16 cellular contexts compared by ENCODE assay signal in the genomic region with DNA sequence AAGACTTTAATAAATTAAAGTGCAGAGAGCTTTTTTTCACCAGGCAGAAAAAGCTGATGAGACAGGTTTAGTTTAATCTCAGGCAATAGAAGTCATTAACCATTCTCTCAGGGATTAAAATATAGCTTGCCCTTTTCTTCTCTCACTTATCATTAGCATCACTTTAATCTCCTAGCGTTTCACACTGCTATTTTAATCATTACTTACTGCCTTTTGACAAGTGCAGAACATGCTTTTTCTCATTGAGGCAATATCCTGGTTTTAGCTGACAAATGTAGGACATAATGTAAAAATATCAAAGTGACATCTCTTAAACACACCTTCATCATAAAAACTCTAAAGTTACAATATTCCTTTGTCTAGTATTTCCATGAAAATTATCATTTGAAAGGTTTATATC.
DNase-seq lines count a peak whose midpoint lies in the region; ATAC-seq and TF ChIP-seq lines count a peak whose summit lies in the region.
"Had no signal": no experiment of that assay in that cellular context is flagged by ENCODE, and none has a peak within 500 bp of the region (broad histone marks: within the 10 kb centered on the region; RNA-seq: fewer than 3 reads in every experiment).

No MANE protein-coding gene starts in this region.

- H3K36me3 Mint-ChIP-seq in brain (no peaks in the 10 kb centered on the region), nephron (ENCODE audit: low read depth) (no peaks in the 10 kb centered on the region)
- H3K36me3 Mint-ChIP-seq: IgD-negative memory B cell had no signal

- DNase-seq in A673 (ENCODE audit: low spot score) (peak; percentile 42), NCI-H524 treated with DMSO at 0.1 percent for 48 hours (lab: John Stamatoyannopoulos, UW) (peak; percentile 63), SIG-M5 treated with dmso at 0.1 percent for 504 hours (lab: John Stamatoyannopoulos, UW; ENCODE audit: unreplicated experiment) (no peak), DMS 273 treated with DMSO at 0.1 percent for 48 hours (lab: John Stamatoyannopoulos, UW) (no peak), HPDE6-E6E7 (ENCODE audit: extremely low spot score) (no peak)
- DNase-seq: ACHN; C1 segment of cervical spinal cord; CD4-positive, alpha-beta T cell; GM23248; H7 had no signal

- H3K4me1 ChIP-seq in A673 (ENCODE audit: insufficient read depth, low read length, poor library complexity, severe bottlenecking), result peaks cover 48% of the 10 kb centered on the region

- H3K27ac ChIP-seq in A673 (ENCODE audit: low read depth, low read length, poor library complexity, severe bottlenecking), result no peak overlapping the region
- H3K27ac ChIP-seq: 22Rv1, GM23248 had no signal

- no peaks in the 10 kb centered on the region for H3K9me3 Mint-ChIP-seq in brain
- H3K9me3 Mint-ChIP-seq in nephron, result no peaks in the 10 kb centered on the region
- H3K9me3 Mint-ChIP-seq: CD4-positive, alpha-beta T cell had no signal

- H3K27ac Mint-ChIP-seq in brain, result peak overlapping the region in 3 of 5 experiments; percentile 21 to 70 (median 52)
- H3K27ac Mint-ChIP-seq in nephron, result peak overlapping the region; percentile 50 to 80 (median 50)
- H3K27ac Mint-ChIP-seq: B cell; CD4-positive, alpha-beta T cell; IgD-negative memory B cell had no signal

- POLR2A ChIA-PET in A673 (lab: Charles Lee; ENCODE audit: low non-redundant PET), result no interaction called here

- H3K27me3 Mint-ChIP-seq in brain, result no peaks in the 10 kb centered on the region
- no peaks in the 10 kb centered on the region for H3K27me3 Mint-ChIP-seq in nephron (ENCODE audit: low read depth)
- H3K27me3 Mint-ChIP-seq: B cell; CD4-positive, alpha-beta T cell; IgD-negative memory B cell had no signal

- H3K36me3 ChIP-seq in A673 (ENCODE audit: insufficient read depth, low read length, poor library complexity, severe bottlenecking), result no peaks in the 10 kb centered on the region

- BruUV-seq in A673 (replicated peaks; lab: Mats Ljungman, UMichigan), result no TSS peak

- no peak for ATAC-seq in GM18861 (IDR thresholded peaks at IDR 0.05; ENCODE audit: unreplicated experiment)

- H3K4me1 Mint-ChIP-seq in brain (peaks cover 70% of the 10 kb centered on the region), nephron (peaks cover 30% of the 10 kb centered on the region)
- H3K4me1 Mint-ChIP-seq: B cell, IgD-negative memory B cell had no signal

- intact Hi-C loops in A673 (cut with micrococcal nuclease; ENCODE audit: unreplicated experiment), result loop anchor here (5.0 kb wide), 1 partner anchor 145 kb away; no protein-coding TSS in a partner anchor

- H3K4me3 Mint-ChIP-seq in brain (peak overlapping the region in 1 of 5 experiments; percentile 54), nephron (no peak overlapping the region)
- H3K4me3 Mint-ChIP-seq: B cell; CD4-positive, alpha-beta T cell; IgD-negative memory B cell had no signal

- H3K9me3 ChIP-seq in A673 (ENCODE audit: low read depth, low read length, poor library complexity, severe bottlenecking), result no peaks in the 10 kb centered on the region

- CTCF ChIA-PET in A673 (lab: Charles Lee), result no interaction called here

- H3K4me3 ChIP-seq in A673 (ENCODE audit: low read depth, low read length, poor library complexity, severe bottlenecking), result no peak overlapping the region
- H3K4me3 ChIP-seq: GM23248 had no signal

- TF ChIP-seq CTCF in A673 (conservative IDR thresholded peaks at IDR 0.05; ENCODE audit: low read depth, low read length) (no peak), brain (conservative IDR thresholded peaks at IDR 0.05) (no peak), nephron (IDR thresholded peaks at IDR 0.05; ENCODE audit: unreplicated experiment in 3 of 3) (no peak)

- no peaks in the 10 kb centered on the region for H3K27me3 ChIP-seq in A673 (replicated peaks; ENCODE audit: insufficient read depth, low read depth, low read length, poor library complexity)

Comparison
In these comparisons a context has a peak if more than half of its experiments do, and no peak if none do; other contexts are left out.
1. DNase-seq: peak in A673 (single experiment) and NCI-H524 treated with DMSO at 0.1 percent for 48 hours (single experiment); none in SIG-M5 treated with dmso at 0.1 percent for 504 hours (single experiment), DMS 273 treated with DMSO at 0.1 percent for 48 hours (single experiment) and HPDE6-E6E7 (single experiment).